ENCODE assay signal across 8 cellular contexts in genomic region chr18:11946756-11947155, GRCh38. TPM values are rescaled to one million over a fixed set of nuclear protein-coding genes. Genes with fewer than 3 reads are reported as not detected.
A peak's percentile ranks its signal among the peaks of the same experiment; 100 is the strongest.
DNase-seq lines count a peak whose midpoint lies in the region; ATAC-seq, FAIRE-seq and TF ChIP-seq lines count a peak whose summit lies in the region.

No MANE protein-coding gene starts in this region.

- H3K27ac ChIP-seq in Panc1 (ENCODE audit: low read length) (peak overlapping the region; percentile 81), neutrophil (peak overlapping the region; percentile 86)

- H3K36me3 ChIP-seq in Panc1 (ENCODE audit: control insufficient read depth, insufficient read depth, low read length) (no peaks in the 10 kb centered on the region), neutrophil (no peaks in the 10 kb centered on the region)

- no TSS peak for BruUV-seq in Panc1 (replicated peaks; lab: Mats Ljungman, UMichigan)

- H3K9me3 ChIP-seq in Panc1 (ENCODE audit: control insufficient read depth, insufficient read depth, low read depth, low read length), result no peaks in the 10 kb centered on the region
- no peaks in the 10 kb centered on the region for H3K9me3 ChIP-seq in neutrophil

- CTCF ChIA-PET in Panc1 (lab: Charles Lee), result no interaction called here

- TF ChIP-seq CTCF in Panc1 (IDR thresholded peaks at IDR 0.05) (no peak), neutrophil (IDR thresholded peaks at IDR 0.05) (no peak)

- POLR2A ChIA-PET in Panc1 (lab: Charles Lee), result interaction anchor here (0.6 to 1.4 kb wide), 2 partner anchors 9 to 34 kb away, joined by 6 to 8 read pairs; partner anchors contain the start of gene IMPA2

- FAIRE-seq in HTR-8/SVneo (lab: Jason Lieb, UNC), result no peak

- H3K4me3 ChIP-seq in Panc1 (ENCODE audit: low read depth in 2 of 2, low read length in 2 of 2), result peak overlapping the region; percentile 39 to 65; a peak in 3 of 4 replicates
- H3K4me3 ChIP-seq in neutrophil (ENCODE audit: low read depth in 1 of 2, low read length in 1 of 2), result peak overlapping the region; percentile 65 to 75

- DNase-seq in Panc1 (ENCODE audit: low read depth, low spot score) (no peak), erythroblast (lab: John Stamatoyannopoulos, UW) (peak; percentile 85 to 87), NOMO-1 treated with DMSO at 0.1 percent for 48 hours (lab: John Stamatoyannopoulos, UW; ENCODE audit: unreplicated experiment) (no peak), SW 1271 (lab: John Stamatoyannopoulos, UW) (no peak), HTR-8/SVneo (ENCODE audit: insufficient read length, low spot score) (no peak)

- no peak for TF ChIP-seq POLR2A in erythroblast (IDR thresholded peaks at IDR 0.05; ENCODE audit: low read length)

- peaks cover 20% of the 10 kb centered on the region for H3K4me1 ChIP-seq in Panc1 (ENCODE audit: control insufficient read depth, insufficient read depth, low read length)
- H3K4me1 ChIP-seq in neutrophil (ENCODE audit: control insufficient read depth in 1 of 2, insufficient read depth in 1 of 2, low read depth in 1 of 2, low read length in 1 of 2), result peaks cover 20 to 21% of the 10 kb centered on the region in 2 experiments

- ATAC-seq in GM18873 (IDR thresholded peaks at IDR 0.05; ENCODE audit: low FRiP score, unreplicated experiment) (peak; percentile 9), Panc1 (peak; percentile 66), HG03571 (IDR thresholded peaks at IDR 0.05; ENCODE audit: unreplicated experiment) (no peak)

- H3K27me3 ChIP-seq in Panc1 (ENCODE audit: control insufficient read depth, insufficient read depth, low read length) (no peaks in the 10 kb centered on the region), neutrophil (no peaks in the 10 kb centered on the region)

- intact Hi-C loops in Panc1 (cut with micrococcal nuclease; ENCODE audit: unreplicated experiment), result no loop called here

- in situ Hi-C loops in Panc1 (cut with HindIII; ENCODE audit: low pct_unique_long_range_greater_than_20kb, low sequenced_read_pairs), result no loop called here

RNA-seq across cellular contexts. Expression of gene IMPA2, which starts 34.6 kb away (rescaled TPM):
- 37.6 TPM for total RNA-seq in Panc1 (2021; ENCODE audit: unreplicated experiment)
- polyA plus RNA-seq in Panc1 (2012; ENCODE audit: insufficient read length), result 41.5 TPM

RNA-seq across cellular contexts. Expression of gene MPPE1, which starts 38.6 kb away (rescaled TPM):
- total RNA-seq in Panc1 (2021; ENCODE audit: unreplicated experiment), result 37.1 TPM
- 31.6 TPM for polyA plus RNA-seq in Panc1 (2012; ENCODE audit: insufficient read length)

Comparison
In these comparisons a context has a peak if more than half of its experiments do, and no peak if none do; other contexts are left out.
1. DNase-seq: peak in erythroblast (2 of 2); none in Panc1 (single experiment), NOMO-1 treated with DMSO at 0.1 percent for 48 hours (single experiment), SW 1271 (0 of 2) and HTR-8/SVneo (single experiment).